Comparison of ENCODE assay signal across 1 cellular context in genomic region chr9:35658144-35658893, GRCh38.
TF ChIP-seq lines count a peak whose summit lies in the region.

CCDC107 (plus strand) TSS chr9:35658292; CDS start chr9:35658380, 88 bp downstream.

TF ChIP-seq in HepG2, 621 proteins besides CTCF, POLR2A, EP300 and RAD21 (continued from another document and continues in another):
- no peak for TF ChIP-seq HNRNPK (IDR thresholded peaks at IDR 0.05; ENCODE audit: low read depth, low read length, poor library complexity, severe bottlenecking)
- no peak; the same call in 1 of the 2 replicates for TF ChIP-seq PRMT3 (CRISPR knock-in tag; IDR thresholded peaks at IDR 0.05; ENCODE audit: borderline replicate concordance, low read depth)
- TF ChIP-seq ZNF597 (CRISPR knock-in tag; IDR thresholded peaks at IDR 0.05) = no peak
- peak; percentile 21; the same call in 1 of the 2 replicates for TF ChIP-seq ZNF275 (CRISPR knock-in tag; IDR thresholded peaks at IDR 0.05; ENCODE audit: borderline replicate concordance)
- TF ChIP-seq ETS1 (CRISPR knock-in tag; IDR thresholded peaks at IDR 0.05) = no peak
- no peak; the same call in 1 of the 2 replicates for TF ChIP-seq KDM5A (IDR thresholded peaks at IDR 0.05; ENCODE audit: borderline replicate concordance, low read length)
- TF ChIP-seq ZSCAN22 (CRISPR knock-in tag; IDR thresholded peaks at IDR 0.05) = no peak
- TF ChIP-seq NFIC (IDR thresholded peaks at IDR 0.05; ENCODE audit: low read length) = no peak
- TF ChIP-seq KDM2A (CRISPR knock-in tag; IDR thresholded peaks at IDR 0.05; ENCODE audit: borderline replicate concordance, low read depth) = peak; percentile 97
- TF ChIP-seq E2F1 (CRISPR knock-in tag; IDR thresholded peaks at IDR 0.05) = no peak
- no peak for TF ChIP-seq ZNF17 (CRISPR knock-in tag; IDR thresholded peaks at IDR 0.05)
- no peak for TF ChIP-seq ZBTB33 (CRISPR knock-in tag; IDR thresholded peaks at IDR 0.05)
- no peak for TF ChIP-seq CREM (IDR thresholded peaks at IDR 0.05)
- no peak for TF ChIP-seq CREM (CRISPR knock-in tag; IDR thresholded peaks at IDR 0.05)
- no peak for TF ChIP-seq SYNCRIP (IDR thresholded peaks at IDR 0.05; ENCODE audit: insufficient read depth, low read depth, low read length)
- TF ChIP-seq ZNF598 (CRISPR knock-in tag; IDR thresholded peaks at IDR 0.05; ENCODE audit: borderline replicate concordance) = no peak
- no peak for TF ChIP-seq ZEB1 (IDR thresholded peaks at IDR 0.05; ENCODE audit: insufficient replicate concordance, low read depth)
- TF ChIP-seq TCF7L2 (IDR thresholded peaks at IDR 0.05; ENCODE audit: low read depth, low read length) = no peak
- no peak for TF ChIP-seq PHF5A (CRISPR knock-in tag; IDR thresholded peaks at IDR 0.05; ENCODE audit: low read depth, unreplicated experiment)
- no peak for TF ChIP-seq FOXM1 (CRISPR knock-in tag; IDR thresholded peaks at IDR 0.05)
- TF ChIP-seq ZNF639 (CRISPR knock-in tag; conservative IDR thresholded peaks at IDR 0.05) = no peak
- TF ChIP-seq TRAFD1 (CRISPR knock-in tag; IDR thresholded peaks at IDR 0.05; ENCODE audit: borderline replicate concordance) = no peak; the same call in 1 of the 2 replicates
- TF ChIP-seq SP2 (CRISPR knock-in tag; IDR thresholded peaks at IDR 0.05) = no peak; the same call in 1 of the 2 replicates
- no peak; the same call in none of the 2 replicates for TF ChIP-seq ZBTB20 (CRISPR knock-in tag; IDR thresholded peaks at IDR 0.05; ENCODE audit: borderline replicate concordance, low read depth)
- TF ChIP-seq PAX8 (CRISPR knock-in tag; IDR thresholded peaks at IDR 0.05; ENCODE audit: borderline replicate concordance) = no peak
- TF ChIP-seq SNRNP70 (IDR thresholded peaks at IDR 0.05; ENCODE audit: low read depth, low read length) = no peak
- TF ChIP-seq ZBTB21 (CRISPR knock-in tag; IDR thresholded peaks at IDR 0.05) = no peak
- TF ChIP-seq SKIL (CRISPR knock-in tag; IDR thresholded peaks at IDR 0.05; ENCODE audit: borderline replicate concordance) = no peak
- no peak for TF ChIP-seq ZNF780A (CRISPR knock-in tag; IDR thresholded peaks at IDR 0.05)
- TF ChIP-seq MLLT10 (CRISPR knock-in tag; IDR thresholded peaks at IDR 0.05) = no peak
- no peak; the same call in 1 of the 2 replicates for TF ChIP-seq ZNF790 (CRISPR knock-in tag; IDR thresholded peaks at IDR 0.05; ENCODE audit: borderline replicate concordance)
- no peak for TF ChIP-seq ZXDC (CRISPR knock-in tag; IDR thresholded peaks at IDR 0.05)
- TF ChIP-seq ZNF101 (CRISPR knock-in tag; IDR thresholded peaks at IDR 0.05; ENCODE audit: borderline replicate concordance, low read depth) = 0 out of 2 replicates have a peak, but pooled peaks have one; percentile 52
- no peak for TF ChIP-seq CEBPZ (IDR thresholded peaks at IDR 0.05; ENCODE audit: low read length)
- TF ChIP-seq NR1H2 (CRISPR knock-in tag; IDR thresholded peaks at IDR 0.05; ENCODE audit: borderline replicate concordance, low read depth) = no peak; the same call in 1 of the 2 replicates
- peak; percentile 76; the same call in 1 of the 2 replicates for TF ChIP-seq ZNF274 (CRISPR knock-in tag; IDR thresholded peaks at IDR 0.05)
- no peak for TF ChIP-seq THYN1 (CRISPR knock-in tag; IDR thresholded peaks at IDR 0.05; ENCODE audit: borderline replicate concordance, low read depth)
- no peak for TF ChIP-seq ZNF205 (CRISPR knock-in tag; IDR thresholded peaks at IDR 0.05)
- TF ChIP-seq XRCC5 (optimal IDR thresholded peaks at IDR 0.05; ENCODE audit: low read length) = peak; percentile 82
- TF ChIP-seq ZNF563 (CRISPR knock-in tag; IDR thresholded peaks at IDR 0.05) = no peak
- no peak for TF ChIP-seq IRF1 (CRISPR knock-in tag; IDR thresholded peaks at IDR 0.05; ENCODE audit: low read depth)
